In the genomic region with DNA sequence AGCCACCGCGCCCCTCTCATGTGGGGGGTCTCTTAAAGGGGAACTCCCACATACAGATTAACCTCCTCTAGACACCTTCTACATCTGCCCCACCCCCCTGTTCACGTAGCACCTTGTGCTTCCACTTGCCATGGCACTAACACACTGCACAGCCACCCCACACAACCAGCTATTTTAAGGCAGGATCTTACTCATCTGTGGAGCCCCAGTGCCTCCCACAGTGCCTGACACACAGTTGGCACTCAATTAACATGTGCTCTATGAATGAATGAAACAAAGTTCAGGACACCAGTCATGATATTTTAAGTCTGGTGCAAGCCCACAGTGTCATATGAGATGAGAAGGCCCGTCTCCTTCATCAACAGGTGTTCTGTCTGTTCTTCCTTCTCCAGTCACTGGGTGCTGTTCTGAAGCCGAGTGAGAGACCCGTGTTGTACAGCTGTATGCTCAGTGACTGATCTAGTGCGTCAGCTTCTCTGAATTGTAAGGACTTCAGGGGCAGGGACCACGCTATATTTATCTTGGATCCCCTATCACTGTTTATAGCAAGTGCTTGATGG, we compare ENCODE assay signal across 27 cellular contexts.
DNase-seq lines count a peak whose midpoint lies in the region; ATAC-seq and TF ChIP-seq lines count a peak whose summit lies in the region.
"Had no signal": no experiment of that assay in that cellular context is flagged by ENCODE, and none has a peak within 500 bp of the region (broad histone marks: within the 10 kb centered on the region; RNA-seq: fewer than 3 reads in every experiment).

No MANE protein-coding gene starts in this region.

- H3K36me3 Mint-ChIP-seq in natural killer cell (no peaks in the 10 kb centered on the region), nephron progenitor cell (ENCODE audit: low read depth) (no peaks in the 10 kb centered on the region)
- H3K36me3 Mint-ChIP-seq in natural killer cell treated with Interleukin-12 subunit alpha and Interleukin-12 subunit beta and Interleukin-15 and Interleukin-18, amount 100 ng/mL, for 72 hours = no peaks in the 10 kb centered on the region
- H3K36me3 Mint-ChIP-seq: IgD-negative memory B cell had no signal

- H3K9me3 Mint-ChIP-seq in natural killer cell (no peaks in the 10 kb centered on the region), nephron progenitor cell (no peaks in the 10 kb centered on the region)
- no peaks in the 10 kb centered on the region for H3K9me3 Mint-ChIP-seq in natural killer cell treated with Interleukin-12 subunit alpha and Interleukin-12 subunit beta and Interleukin-15 and Interleukin-18, amount 100 ng/mL, for 72 hours
- H3K9me3 Mint-ChIP-seq: H9, IgD-negative memory B cell had no signal

- intact Hi-C loops in natural killer cell (cut with micrococcal nuclease) (no loop called here), gastrocnemius medialis (cut with DNase I; ENCODE audit: low total_unique reads) (loop anchor here (1.0 kb wide), 1 partner anchor 23 kb away; no protein-coding TSS in a partner anchor), breast epithelium (cut with DNase I; ENCODE audit: low total_unique reads) (no loop called here)

- H3K4me3 ChIP-seq in gastrocnemius medialis = no peak overlapping the region
- H3K4me3 ChIP-seq in breast epithelium = no peak overlapping the region

- H3K36me3 ChIP-seq in gastrocnemius medialis (no peaks in the 10 kb centered on the region), breast epithelium (no peaks in the 10 kb centered on the region)

- H3K4me3 Mint-ChIP-seq in natural killer cell (peak overlapping the region; percentile 52), nephron progenitor cell (peak overlapping the region; percentile 17)
- H3K4me3 Mint-ChIP-seq in natural killer cell treated with Interleukin-12 subunit alpha and Interleukin-12 subunit beta and Interleukin-15 and Interleukin-18, amount 100 ng/mL, for 72 hours = no peak overlapping the region
- H3K4me3 Mint-ChIP-seq: H9, IgD-negative memory B cell had no signal

- H3K9me3 ChIP-seq in gastrocnemius medialis = no peaks in the 10 kb centered on the region
- no peaks in the 10 kb centered on the region for H3K9me3 ChIP-seq in breast epithelium

- TF ChIP-seq CTCF in natural killer cell (IDR thresholded peaks at IDR 0.05) (no peak), nephron progenitor cell (IDR thresholded peaks at IDR 0.05) (no peak), gastrocnemius medialis (IDR thresholded peaks at IDR 0.05 in 4 of 5, conservative IDR thresholded peaks at IDR 0.05 in 1 of 5) (no peak), breast epithelium (IDR thresholded peaks at IDR 0.05) (no peak)

- H3K27ac ChIP-seq in gastrocnemius medialis (peak overlapping the region; percentile 75 to 86 (median 78)), breast epithelium (no peak overlapping the region)
- H3K27ac ChIP-seq: 22Rv1, HL-60, KMS-11 had no signal

- ATAC-seq in natural killer cell (no peak), gastrocnemius medialis (peak; percentile 86 to 92), HG02973 (IDR thresholded peaks at IDR 0.05; ENCODE audit: unreplicated experiment) (no peak)
- no peak for ATAC-seq in natural killer cell treated with Interleukin-12 subunit alpha and Interleukin-12 subunit beta and Interleukin-15 and Interleukin-18, amount 100 ng/mL, for 72 hours
- ATAC-seq: PC-3, SK-N-SH treated with all-trans-retinoic acid at 6 μM for 48 hours had no signal

- peak; percentile 37 to 64 for TF ChIP-seq POLR2A in gastrocnemius medialis (IDR thresholded peaks at IDR 0.05)
- TF ChIP-seq POLR2A in breast epithelium (IDR thresholded peaks at IDR 0.05) = no peak

- H3K27me3 ChIP-seq in gastrocnemius medialis (no peaks in the 10 kb centered on the region), breast epithelium (no peaks in the 10 kb centered on the region)

- H3K4me1 Mint-ChIP-seq in natural killer cell (peaks cover 19 to 23% of the 10 kb centered on the region in 2 donors), nephron progenitor cell (peaks cover 39% of the 10 kb centered on the region)
- H3K4me1 Mint-ChIP-seq in natural killer cell treated with Interleukin-12 subunit alpha and Interleukin-12 subunit beta and Interleukin-15 and Interleukin-18, amount 100 ng/mL, for 72 hours (ENCODE audit: low read depth in 2 of 2) = peaks cover 0 to 21% of the 10 kb centered on the region in 2 donors
- H3K4me1 Mint-ChIP-seq: IgD-negative memory B cell had no signal

- DNase-seq in natural killer cell (no peak), nephron progenitor cell (no peak), gastrocnemius medialis (peak; percentile 70 to 87), breast epithelium (ENCODE audit: low spot score in 2 of 2) (no peak), NCI-H1092 (lab: John Stamatoyannopoulos, UW) (no peak)
- no peak for DNase-seq in natural killer cell treated with Interleukin-12 subunit alpha and Interleukin-12 subunit beta and Interleukin-15 and Interleukin-18, amount 100 ng/mL, for 72 hours (ENCODE audit: low spot score)
- DNase-seq in stimulated activated CD8-positive, alpha-beta memory T cell treated with anti-CD3 and anti-CD28 coated beads, Interleukin-4, amount 100 ng/mL, for 48 hours = no peak
- DNase-seq: ACHN, Calu3, DMS153, DND-41, H9, NCI-H1092 treated with DMSO at 0.1 percent for 48 hours, NCI-H1436, NCI-H187, NCI-H2081 treated with DMSO at 0.1 percent for 48 hours, NCI-H2171, NCI-H345, NCI-H510A treated with DMSO at 0.1 percent for 48 hours, NCI-H748 treated with DMSO at 0.1 percent for 48 hours, PC-3 had no signal

- H3K27ac Mint-ChIP-seq in natural killer cell = no peak overlapping the region
- no peak overlapping the region for H3K27ac Mint-ChIP-seq in natural killer cell treated with Interleukin-12 subunit alpha and Interleukin-12 subunit beta and Interleukin-15 and Interleukin-18, amount 100 ng/mL, for 72 hours
- H3K27ac Mint-ChIP-seq in nephron progenitor cell = peak overlapping the region; percentile 84
- H3K27ac Mint-ChIP-seq: IgD-negative memory B cell had no signal

- peaks cover 7 to 13% of the 10 kb centered on the region in 2 donors for H3K27me3 Mint-ChIP-seq in natural killer cell (ENCODE audit: low read depth in 2 of 2)
- peaks cover 0 to 9% of the 10 kb centered on the region in 2 donors for H3K27me3 Mint-ChIP-seq in natural killer cell treated with Interleukin-12 subunit alpha and Interleukin-12 subunit beta and Interleukin-15 and Interleukin-18, amount 100 ng/mL, for 72 hours
- H3K27me3 Mint-ChIP-seq in nephron progenitor cell (ENCODE audit: low read depth, poor library complexity) = peaks cover 5% of the 10 kb centered on the region

- peaks cover 13 to 23% of the 10 kb centered on the region in 2 donors for H3K4me1 ChIP-seq in gastrocnemius medialis
- no peaks in the 10 kb centered on the region for H3K4me1 ChIP-seq in breast epithelium

- in situ Hi-C loops in gastrocnemius medialis (cut with MboI; ENCODE audit: low sequenced_read_pairs in 4 of 4) = no loop called here

Comparison
In these comparisons a context has a peak if more than half of its experiments do, and no peak if none do; other contexts are left out.
1. ATAC-seq: peak in gastrocnemius medialis (2 of 2); none in natural killer cell (0 of 3), natural killer cell treated with Interleukin-12 subunit alpha and Interleukin-12 subunit beta and Interleukin-15 and Interleukin-18, amount 100 ng/mL, for 72 hours (0 of 2) and HG02973 (single experiment).
2. DNase-seq: peak in gastrocnemius medialis (2 of 2); none in natural killer cell (single experiment), natural killer cell treated with Interleukin-12 subunit alpha and Interleukin-12 subunit beta and Interleukin-15 and Interleukin-18, amount 100 ng/mL, for 72 hours (single experiment), nephron progenitor cell (single experiment), stimulated activated CD8-positive, alpha-beta memory T cell treated with anti-CD3 and anti-CD28 coated beads, Interleukin-4, amount 100 ng/mL, for 48 hours (single experiment), breast epithelium (0 of 2) and NCI-H1092 (single experiment).
3. H3K27ac ChIP-seq: peak in gastrocnemius medialis (4 of 4); none in breast epithelium (0 of 2).